ENCODE assay signal across 1 cellular context in the genomic region with DNA sequence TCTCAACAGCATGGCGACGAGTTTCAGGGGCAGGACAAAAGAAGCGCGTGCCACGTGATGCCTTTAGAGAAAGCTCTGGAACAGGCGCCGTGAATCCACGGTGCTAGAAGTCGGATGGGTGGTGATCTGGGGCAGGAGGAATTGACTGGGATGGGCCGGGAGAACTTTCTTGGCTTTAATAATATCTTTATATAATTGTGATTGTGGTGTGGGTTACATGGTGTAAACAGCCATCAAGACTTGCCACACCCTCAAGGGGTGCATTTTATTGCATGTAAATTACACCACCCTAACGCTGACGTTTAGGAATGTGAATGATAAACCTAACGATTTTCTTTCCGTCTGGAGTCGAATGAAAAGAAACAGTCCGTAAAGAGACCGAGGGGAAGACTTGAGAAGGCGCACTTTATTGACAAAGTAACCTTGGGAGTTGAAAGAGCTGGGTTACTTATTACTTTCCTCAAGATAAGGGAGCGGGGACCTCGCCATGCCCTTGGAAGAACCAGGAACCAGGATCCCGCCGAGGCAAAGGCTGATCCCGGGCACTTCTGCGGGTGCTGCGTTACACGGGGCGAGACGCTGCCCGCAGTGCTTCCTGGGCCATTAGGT.
TF ChIP-seq lines count a peak whose summit lies in the region.

No MANE protein-coding gene starts in this region.

TF ChIP-seq in liver, 16 proteins besides CTCF, POLR2A, EP300 and RAD21 (continued from another document):
- TF ChIP-seq REST (IDR thresholded peaks at IDR 0.05) = no peak
- TF ChIP-seq RXRA (IDR thresholded peaks at IDR 0.05) = no peak
- no peak for TF ChIP-seq GABPA (IDR thresholded peaks at IDR 0.05 in 1 of 2, conservative IDR thresholded peaks at IDR 0.05 in 1 of 2)
- no peak for TF ChIP-seq TAF1 (conservative IDR thresholded peaks at IDR 0.05)
- no peak for TF ChIP-seq SP1 (IDR thresholded peaks at IDR 0.05)
- TF ChIP-seq FOXA2 (IDR thresholded peaks at IDR 0.05) = no peak
- no peak for TF ChIP-seq FOXA1 (IDR thresholded peaks at IDR 0.05)
- TF ChIP-seq HNF4G (IDR thresholded peaks at IDR 0.05) = no peak
- TF ChIP-seq JUND (IDR thresholded peaks at IDR 0.05) = no peak
- no peak for TF ChIP-seq ATF3 (IDR thresholded peaks at IDR 0.05)
- TF ChIP-seq MAX (IDR thresholded peaks at IDR 0.05) = no peak
